In the genomic region with DNA sequence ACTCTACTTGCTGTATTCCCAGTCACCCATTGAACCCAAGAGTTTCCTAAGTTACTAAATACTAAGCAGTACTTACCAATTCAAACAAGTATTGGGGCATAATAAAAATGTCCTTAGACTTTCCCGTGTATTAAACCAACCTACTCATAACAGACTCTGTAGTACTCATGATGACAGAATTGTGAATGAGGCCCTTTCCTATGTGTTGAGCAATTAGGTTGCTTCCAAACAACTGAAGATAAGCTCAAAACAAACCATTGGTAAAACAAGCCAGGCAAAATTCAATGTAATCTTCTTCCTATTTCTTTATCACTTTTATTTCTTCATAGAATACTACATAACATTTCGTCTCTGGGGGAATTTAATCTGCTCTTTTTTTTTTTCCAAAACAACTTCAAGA, we compare ENCODE assay signal across 20 cellular contexts.
DNase-seq lines count a peak whose midpoint lies in the region; FAIRE-seq and TF ChIP-seq lines count a peak whose summit lies in the region.
"Had no signal": no experiment of that assay in that cellular context is flagged by ENCODE, and none has a peak within 500 bp of the region (broad histone marks: within the 10 kb centered on the region; RNA-seq: fewer than 3 reads in every experiment).

No MANE protein-coding gene starts in this region.

- H3K36me3 ChIP-seq in bronchial epithelial cell (ENCODE audit: control insufficient read depth, insufficient read depth, low read length) = no peaks in the 10 kb centered on the region
- H3K36me3 ChIP-seq in PC-9 (ENCODE audit: low read depth) = no peaks in the 10 kb centered on the region
- H3K36me3 ChIP-seq: BE2C had no signal

- no peaks in the 10 kb centered on the region for H3K27me3 ChIP-seq in bronchial epithelial cell (ENCODE audit: control insufficient read depth, insufficient read depth, low read length)
- H3K27me3 ChIP-seq in PC-9 (ENCODE audit: insufficient read depth, low read depth) = no peaks in the 10 kb centered on the region
- H3K27me3 ChIP-seq: BE2C had no signal

- no peaks in the 10 kb centered on the region for H3K79me2 ChIP-seq in PC-9 (ENCODE audit: low read depth)

- no peak for FAIRE-seq in bronchial epithelial cell (lab: Jason Lieb, UNC)
- FAIRE-seq: A549, D721Med, G401.6, GM12891 had no signal

- TF ChIP-seq CTCF in bronchial epithelial cell (IDR thresholded peaks at IDR 0.05; ENCODE audit: insufficient read depth, low read length, severe bottlenecking) (no peak), fibroblast of the aortic adventitia (IDR thresholded peaks at IDR 0.05; ENCODE audit: insufficient read depth, low read length) (no peak), GM13976 (IDR thresholded peaks at IDR 0.05; ENCODE audit: borderline replicate concordance, control extremely low read depth, extremely low read depth, insufficient read depth, missing control alignments) (no peak), PC-9 (conservative IDR thresholded peaks at IDR 0.05) (no peak)

- H3F3A ChIP-seq in PC-9 (ENCODE audit: insufficient read depth, low read depth) = no peaks in the 10 kb centered on the region

- no peak overlapping the region for H3K4me3 ChIP-seq in bronchial epithelial cell (ENCODE audit: low read depth, low read length)
- H3K4me3 ChIP-seq in fibroblast of the aortic adventitia (ENCODE audit: low read depth, low read length) = no peak overlapping the region
- no peak overlapping the region for H3K4me3 ChIP-seq in PC-9
- H3K4me3 ChIP-seq: A549, GM23338 had no signal

- H3K9me3 ChIP-seq in PC-9 (ENCODE audit: insufficient read depth, low read depth) = no peaks in the 10 kb centered on the region
- H3K9me3 ChIP-seq: A549, BE2C had no signal

- CTCF ChIA-PET in PC-9 (lab: Charles Lee) = interaction anchor here (0.7 kb wide), 1 partner anchor 31 kb away, joined by 4 read pairs; no protein-coding TSS in a partner anchor

- no peak overlapping the region for H2AFZ ChIP-seq in PC-9
- H2AFZ ChIP-seq: GM23338 had no signal

- POLR2A ChIA-PET in PC-9 (lab: Charles Lee; ENCODE audit: unreplicated experiment) = interaction anchor here (1.0 kb wide), 1 partner anchor 47 kb away, joined by 3 read pairs; no protein-coding TSS in a partner anchor

- intact Hi-C loops in PC-9 (cut with micrococcal nuclease; ENCODE audit: unreplicated experiment) = no loop called here

- H3K27ac ChIP-seq in PC-9 = no peak overlapping the region
- H3K27ac ChIP-seq: A549, HL-60 had no signal

- no peaks in the 10 kb centered on the region for H3K9me2 ChIP-seq in PC-9 (ENCODE audit: insufficient read depth)

- H4K20me1 ChIP-seq in PC-9 (ENCODE audit: insufficient read depth) = no peaks in the 10 kb centered on the region

- in situ Hi-C loops in GM13976 (cut with MboI; ENCODE audit: low sequenced_read_pairs, unreplicated experiment) = no loop called here

- peak; percentile 23 for DNase-seq in OCI-M1 (lab: John Stamatoyannopoulos, UW)
- peak; percentile 22 for DNase-seq in bronchial epithelial cell (ENCODE audit: low read depth)
- peak; percentile 38 for DNase-seq in fibroblast of the aortic adventitia (ENCODE audit: low read depth)
- DNase-seq in superior temporal gyrus (ENCODE audit: extremely low spot score) = peak; percentile 42
- DNase-seq in GM13976 (ENCODE audit: low spot score) = no peak
- no peak for DNase-seq in NCI-H2171 (lab: John Stamatoyannopoulos, UW)
- no peak for DNase-seq in PC-9
- DNase-seq: BE2C; CD8-positive, alpha-beta T cell; COR-L47; DMS153; DMS79 treated with DMSO at 0.1 percent for 48 hours; EL; H9 had no signal

- no TSS peak for BruUV-seq in PC-9 (replicated peaks; lab: Mats Ljungman, UMichigan)

- no peak overlapping the region for H3K4me2 ChIP-seq in PC-9
- H3K4me2 ChIP-seq: A549, GM23338 had no signal

- no peaks in the 10 kb centered on the region for H3K4me1 ChIP-seq in PC-9 (replicated peaks; ENCODE audit: insufficient read depth)
- H3K4me1 ChIP-seq: BE2C had no signal

Comparison
In these comparisons a context has a peak if more than half of its experiments do, and no peak if none do; other contexts are left out.
1. DNase-seq: peak in OCI-M1 (single experiment), bronchial epithelial cell (single experiment), fibroblast of the aortic adventitia (single experiment) and superior temporal gyrus (single experiment); none in GM13976 (single experiment), NCI-H2171 (single experiment) and PC-9 (0 of 2).